Comparison of ENCODE assay signal across 12 cellular contexts in genomic region chr15:68526269-68526668, GRCh38. TPM values are rescaled to one million over a fixed set of nuclear protein-coding genes. Genes with fewer than 3 reads are reported as not detected.
DNase-seq lines count a peak whose midpoint lies in the region; ATAC-seq and TF ChIP-seq lines count a peak whose summit lies in the region.
"Had no signal": no experiment of that assay in that cellular context is flagged by ENCODE, and none has a peak within 500 bp of the region (broad histone marks: within the 10 kb centered on the region; RNA-seq: fewer than 3 reads in every experiment).

No MANE protein-coding gene starts in this region.

- H3K27ac Mint-ChIP-seq in T-helper 2 cell treated with Interferon-gamma antibody and Interleukin-4, amounts not matched to agents 5 μg/mL and 100 μg/mL, for 36 hours: no peak overlapping the region
- no peak overlapping the region for H3K27ac Mint-ChIP-seq in type B pancreatic cell
- no peak overlapping the region for H3K27ac Mint-ChIP-seq in WTC11

- H3K9me3 Mint-ChIP-seq in T-helper 2 cell treated with Interferon-gamma antibody and Interleukin-4, amounts not matched to agents 5 μg/mL and 100 μg/mL, for 36 hours: peaks cover 8% of the 10 kb centered on the region
- H3K9me3 Mint-ChIP-seq in type B pancreatic cell: no peaks in the 10 kb centered on the region
- H3K9me3 Mint-ChIP-seq in WTC11: peaks cover 9% of the 10 kb centered on the region

- no peak overlapping the region for H3K4me3 Mint-ChIP-seq in T-helper 2 cell treated with Interferon-gamma antibody and Interleukin-4, amounts not matched to agents 5 μg/mL and 100 μg/mL, for 36 hours
- H3K4me3 Mint-ChIP-seq in type B pancreatic cell: no peak overlapping the region
- H3K4me3 Mint-ChIP-seq in WTC11: no peak overlapping the region

- peaks cover 45% of the 10 kb centered on the region for H3K27me3 Mint-ChIP-seq in T-helper 2 cell treated with Interferon-gamma antibody and Interleukin-4, amounts not matched to agents 5 μg/mL and 100 μg/mL, for 36 hours (ENCODE audit: low read depth)
- H3K27me3 Mint-ChIP-seq in type B pancreatic cell: peaks cover 3% of the 10 kb centered on the region
- no peaks in the 10 kb centered on the region for H3K27me3 Mint-ChIP-seq in WTC11 (ENCODE audit: low read depth)

- peaks cover 23% of the 10 kb centered on the region for H3K4me1 Mint-ChIP-seq in T-helper 2 cell treated with Interferon-gamma antibody and Interleukin-4, amounts not matched to agents 5 μg/mL and 100 μg/mL, for 36 hours (ENCODE audit: low read depth)
- peaks cover 9% of the 10 kb centered on the region for H3K4me1 Mint-ChIP-seq in type B pancreatic cell (ENCODE audit: unreplicated experiment)
- peaks cover 2% of the 10 kb centered on the region; the same call in 1 of the 2 replicates for H3K4me1 Mint-ChIP-seq in WTC11

- peak; percentile 57 for ATAC-seq in GM18861 (IDR thresholded peaks at IDR 0.05; ENCODE audit: unreplicated experiment)
- peak; percentile 50 for ATAC-seq in HG02623 (IDR thresholded peaks at IDR 0.05; ENCODE audit: unreplicated experiment)
- no peak for ATAC-seq in WTC11
- no peak for ATAC-seq in GM18498 (IDR thresholded peaks at IDR 0.05; ENCODE audit: unreplicated experiment)
- ATAC-seq: HepG2, mucosa of descending colon had no signal

- POLR2A ChIA-PET in WTC11 (lab: Charles Lee): no interaction called here

- H3K36me3 Mint-ChIP-seq in T-helper 2 cell treated with Interferon-gamma antibody and Interleukin-4, amounts not matched to agents 5 μg/mL and 100 μg/mL, for 36 hours (ENCODE audit: low read depth): no peaks in the 10 kb centered on the region
- H3K36me3 Mint-ChIP-seq in type B pancreatic cell (no peaks in the 10 kb centered on the region), WTC11 (no peaks in the 10 kb centered on the region)

- DNase-seq in T-helper 2 cell treated with Interferon-gamma antibody and Interleukin-4, amounts not matched to agents 5 μg/mL and 100 μg/mL, for 36 hours (ENCODE audit: low spot score): peak; percentile 2
- DNase-seq in renal cortical epithelial cell (ENCODE audit: low read depth) (peak; percentile 46), type B pancreatic cell (ENCODE audit: extremely low spot score, unreplicated experiment) (no peak), WTC11 (ENCODE audit: low spot score) (no peak), COLO668 (lab: John Stamatoyannopoulos, UW; ENCODE audit: unreplicated experiment) (no peak)
- DNase-seq: activated CD8-positive, alpha-beta memory T cell treated with anti-CD3 and anti-CD28 coated beads, Interleukin-2, amount 50 U/mL, for 48 hours; mucosa of descending colon; NCI-H2227 treated with DMSO at 0.1 percent for 48 hours had no signal

- no peak for TF ChIP-seq CTCF in type B pancreatic cell (conservative IDR thresholded peaks at IDR 0.05)
- no peak for TF ChIP-seq CTCF in WTC11 (IDR thresholded peaks at IDR 0.05)

- CTCF ChIA-PET in WTC11 (lab: Charles Lee): interaction anchor here (1.0 to 1.1 kb wide), 2 partner anchors 220 to 273 kb away, joined by 3 read pairs; no protein-coding TSS in a partner anchor

TF ChIP-seq in WTC11, 78 proteins besides CTCF, POLR2A, EP300 and RAD21:
- TF ChIP-seq GABPB1 (CRISPR knock-in tag; IDR thresholded peaks at IDR 0.05) (no peak), PREB (CRISPR knock-in tag; IDR thresholded peaks at IDR 0.05; ENCODE audit: borderline replicate concordance) (no peak), ZNF416 (CRISPR knock-in tag; IDR thresholded peaks at IDR 0.05) (no peak), SOX15 (CRISPR knock-in tag; IDR thresholded peaks at IDR 0.05) (no peak), ZNF121 (CRISPR knock-in tag; IDR thresholded peaks at IDR 0.05) (no peak), ZNF671 (CRISPR knock-in tag; IDR thresholded peaks at IDR 0.05) (no peak), CREM (CRISPR knock-in tag; IDR thresholded peaks at IDR 0.05) (no peak), ZNF281 (CRISPR knock-in tag; IDR thresholded peaks at IDR 0.05) (no peak), FOXP1 (CRISPR knock-in tag; IDR thresholded peaks at IDR 0.05; ENCODE audit: borderline replicate concordance) (no peak)
TF ChIP-seq in WTC11: peak in this region for 0.

RNA-seq across cellular contexts. Expression of gene CORO2B, which starts 52.5 kb away (rescaled TPM):
- total RNA-seq in renal cortical epithelial cell (2.9 and 6.3 TPM in 2 replicates), type B pancreatic cell (ENCODE audit: low replicate concordance) (1.6 and 3.9 TPM in 2 replicates), WTC11 (2021) (3.5 to 4.9 TPM (median 3.6 TPM) in 3 replicates)

Comparison
In these comparisons a context has a peak if more than half of its experiments do, and no peak if none do; other contexts are left out.
1. ATAC-seq: peak in GM18861 (single experiment) and HG02623 (single experiment); none in WTC11 (single experiment) and GM18498 (single experiment).
2. DNase-seq: peak in T-helper 2 cell treated with Interferon-gamma antibody and Interleukin-4, amounts not matched to agents 5 μg/mL and 100 μg/mL, for 36 hours (single experiment) and renal cortical epithelial cell (single experiment); none in type B pancreatic cell (single experiment), WTC11 (single experiment) and COLO668 (single experiment).